Comparison of ENCODE assay signal across 26 cellular contexts in the genomic region with DNA sequence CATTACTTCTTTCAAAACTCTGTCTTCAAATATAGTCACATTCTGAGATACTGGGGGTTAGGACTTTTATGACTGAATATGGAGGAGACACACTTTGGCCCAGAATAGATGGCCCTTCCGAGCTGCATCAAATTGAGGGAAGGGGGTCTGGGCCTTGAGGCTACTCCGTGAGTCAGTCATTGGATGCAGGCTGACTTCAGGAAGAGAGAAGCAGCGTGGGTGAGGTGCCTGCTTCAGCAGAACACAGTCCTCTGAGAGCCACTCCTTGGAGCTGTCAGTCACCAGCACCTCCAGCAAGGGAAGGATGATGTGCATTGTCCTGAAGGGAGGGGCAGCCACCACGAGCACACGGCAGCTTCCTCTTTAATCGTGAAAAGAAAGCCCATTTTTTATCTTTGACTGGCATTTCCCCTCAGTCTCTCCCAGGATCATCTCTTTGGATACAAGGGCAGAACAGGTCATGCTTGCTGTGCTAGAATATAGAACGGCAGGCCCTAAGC.
"Had no signal": no experiment of that assay in that cellular context is flagged by ENCODE, and none has a peak within 500 bp of the region (broad histone marks: within the 10 kb centered on the region; RNA-seq: fewer than 3 reads in every experiment).

No MANE protein-coding gene starts in this region.

- H3K4me1 ChIP-seq: body of pancreas, colonic mucosa, pancreas, prostate gland, stomach, thyroid gland, upper lobe of right lung had no signal

- H3K27me3 ChIP-seq: body of pancreas, colonic mucosa, pancreas, stomach, thyroid gland, upper lobe of right lung had no signal

- ATAC-seq: body of pancreas; mucosa of descending colon; natural killer cell treated with Interleukin-12 subunit alpha and Interleukin-12 subunit beta and Interleukin-15 and Interleukin-18, amount 100 ng/mL, for 72 hours; pancreas; sciatic nerve; upper lobe of right lung had no signal

- H3K36me3 ChIP-seq: colonic mucosa, left ventricle myocardium inferior, pancreas, prostate gland, stomach, thyroid gland, upper lobe of right lung had no signal

- H3K4me3 ChIP-seq: body of pancreas, colonic mucosa, left ventricle myocardium inferior, lung, mucosa of descending colon, pancreas, prostate gland, skin epidermis, stomach, thyroid gland, upper lobe of right lung had no signal

- H3K9me3 ChIP-seq: body of pancreas, colonic mucosa, left ventricle myocardium inferior, mucosa of descending colon, pancreas, prostate gland, stomach, thyroid gland, upper lobe of right lung had no signal

- DNase-seq: activated CD4-positive, alpha-beta T cell treated with anti-CD3 and anti-CD28 coated beads for 4 hours; activated CD4-positive, alpha-beta T cell treated with anti-CD3 and anti-CD28 coated beads, Interleukin-2, amount 50 U/mL, for 4 hours; activated CD8-positive, alpha-beta memory T cell treated with anti-CD3 and anti-CD28 coated beads for 24 hours; activated effector memory CD4-positive, alpha-beta T cell treated with Interleukin-2 at 50 U/mL for 16 hours; activated naive CD4-positive, alpha-beta T cell treated with Interleukin-2 at 50 U/mL for 16 hours; anterior cingulate cortex; body of pancreas; cerebellar nuclear complex; colonic mucosa; effector memory CD4-positive, alpha-beta T cell; left ventricle myocardium inferior; mesendoderm; mucosa of descending colon; pancreas; retina; stimulated activated CD4-positive, alpha-beta T cell treated with anti-CD3 and anti-CD28 coated beads, Interleukin-12 subunit alpha, Interleukin-12 subunit beta, amount 100 ng/mL, for 4 hours; stimulated activated CD4-positive, alpha-beta T cell treated with anti-CD3 and anti-CD28 coated beads, Interleukin-4, amount 100 ng/mL, for 1 hour; stomach; T-helper 2 cell; thyroid gland; upper lobe of right lung had no signal
